Comparison of ENCODE assay signal across 10 cellular contexts in genomic region chr11:64849600-64850356, GRCh38. TPM values are rescaled to one million over a fixed set of nuclear protein-coding genes. Genes with fewer than 3 reads are reported as not detected.
DNase-seq lines count a peak whose midpoint lies in the region; ATAC-seq and TF ChIP-seq lines count a peak whose summit lies in the region.
"Had no signal": no experiment of that assay in that cellular context is flagged by ENCODE, and none has a peak within 500 bp of the region (broad histone marks: within the 10 kb centered on the region; RNA-seq: fewer than 3 reads in every experiment).

No MANE protein-coding gene starts in this region.

- H3K9me2 ChIP-seq in OCI-LY1 (ENCODE audit: low read depth, low read length): no peaks in the 10 kb centered on the region

- H3K9me3 ChIP-seq in OCI-LY1 (ENCODE audit: low read length) (no peaks in the 10 kb centered on the region), smooth muscle cell (replicated peaks; ENCODE audit: low read depth) (no peaks in the 10 kb centered on the region)
- H3K9me3 ChIP-seq: pancreas had no signal

- peak overlapping the region; percentile 98 for H3K27ac ChIP-seq in OCI-LY1 (ENCODE audit: low read depth, low read length, poor library complexity, severe bottlenecking)
- H3K27ac ChIP-seq in smooth muscle cell (ENCODE audit: low read depth): peak overlapping the region; percentile 24

- H3K4me1 ChIP-seq in OCI-LY1 (ENCODE audit: insufficient read depth, low read length, severe bottlenecking) (peaks cover 87% of the 10 kb centered on the region), smooth muscle cell (ENCODE audit: low read depth) (no peaks in the 10 kb centered on the region)

- no peak overlapping the region for H3K4me3 ChIP-seq in OCI-LY1 (ENCODE audit: low read depth, low read length, poor library complexity, severe bottlenecking)
- H3K4me3 ChIP-seq in fibroblast of villous mesenchyme (ENCODE audit: low read depth, low read length): no peak overlapping the region
- no peak overlapping the region for H3K4me3 ChIP-seq in smooth muscle cell
- H3K4me3 ChIP-seq: pancreas had no signal

- H3F3A ChIP-seq in OCI-LY1 (ENCODE audit: insufficient read depth, low read length) (peaks cover 9% of the 10 kb centered on the region; the same call in 1 of the 2 replicates), smooth muscle cell (ENCODE audit: low read depth) (peaks cover 19% of the 10 kb centered on the region)

- H3K27me3 ChIP-seq in OCI-LY1 (ENCODE audit: insufficient read depth, low read length): no peaks in the 10 kb centered on the region
- no peaks in the 10 kb centered on the region for H3K27me3 ChIP-seq in smooth muscle cell (ENCODE audit: low read depth)
- H3K27me3 ChIP-seq: pancreas had no signal

- H3K79me2 ChIP-seq in OCI-LY1 (ENCODE audit: insufficient read depth, low read length) (no peaks in the 10 kb centered on the region), smooth muscle cell (ENCODE audit: low read depth) (no peaks in the 10 kb centered on the region)

- ATAC-seq in GM21717 (IDR thresholded peaks at IDR 0.05; ENCODE audit: unreplicated experiment) (no peak), GM19397 (IDR thresholded peaks at IDR 0.05; ENCODE audit: unreplicated experiment) (no peak)

- no peaks in the 10 kb centered on the region for H4K20me1 ChIP-seq in OCI-LY1 (ENCODE audit: insufficient read depth, low read length)
- peaks cover 8% of the 10 kb centered on the region for H4K20me1 ChIP-seq in smooth muscle cell (ENCODE audit: low read depth)

- TF ChIP-seq CTCF in OCI-LY1 (IDR thresholded peaks at IDR 0.05; ENCODE audit: low read length): no peak
- peak; percentile 23 for TF ChIP-seq CTCF in fibroblast of villous mesenchyme (IDR thresholded peaks at IDR 0.05; ENCODE audit: insufficient read depth, low read depth, low read length)
- TF ChIP-seq CTCF in smooth muscle cell (IDR thresholded peaks at IDR 0.05; ENCODE audit: borderline replicate concordance, insufficient read depth, poor library complexity, severe bottlenecking): no peak

- peaks cover 22% of the 10 kb centered on the region for H3K36me3 ChIP-seq in OCI-LY1 (ENCODE audit: insufficient read depth, low read length)
- H3K36me3 ChIP-seq in smooth muscle cell (ENCODE audit: low read depth): no peaks in the 10 kb centered on the region

- H3K4me2 ChIP-seq in OCI-LY1 (ENCODE audit: low read length) (peak overlapping the region; percentile 33; the same call in 1 of the 2 replicates), smooth muscle cell (no peak overlapping the region)

- H2AFZ ChIP-seq in OCI-LY1 (ENCODE audit: low read length) (no peak overlapping the region), smooth muscle cell (ENCODE audit: low read depth) (no peak overlapping the region)

- WGBS in smooth muscle cell (ENCODE audit: low lambda C conversion rate): 94% methylated on average over 19 of the region's 19 CpGs

- DNase-seq in ELR (ENCODE audit: low read depth) (peak; percentile 40), fibroblast of villous mesenchyme (ENCODE audit: low read depth) (peak; percentile 61), smooth muscle cell (lab: John Stamatoyannopoulos, UW; ENCODE audit: unreplicated experiment) (no peak)
- no peak for DNase-seq in stimulated activated CD4-positive, alpha-beta T cell treated with anti-CD3 and anti-CD28 coated beads, Interleukin-2, amount 100 ng/mL, for 24 hours
- DNase-seq: aorta, T-helper 9 cell had no signal

- peak overlapping the region; percentile 42; the same call in 1 of the 2 replicates for H3K9ac ChIP-seq in OCI-LY1 (ENCODE audit: low read length)
- H3K9ac ChIP-seq in smooth muscle cell (ENCODE audit: low read depth): no peak overlapping the region

RNA-seq across cellular contexts. Expression of gene CDC42BPG, which starts 5.3 kb away (rescaled TPM):
- total RNA-seq in fibroblast of villous mesenchyme (under 0.01 TPM in 2 replicates), smooth muscle cell (3.0 and 4.7 TPM in 2 replicates)
- polyA plus RNA-seq in smooth muscle cell: 1.7 and 5.9 TPM in 2 replicates

RNA-seq across cellular contexts. Expression of gene EHD1, which starts 28.6 kb away (rescaled TPM):
- total RNA-seq in fibroblast of villous mesenchyme (80.2 and 93.7 TPM in 2 replicates), smooth muscle cell (30.9 and 59.8 TPM in 2 replicates)
- polyA plus RNA-seq in smooth muscle cell: 42.8 and 46.7 TPM in 2 replicates

RNA-seq across cellular contexts. Expression of gene MEN1, which starts 39.4 kb away (rescaled TPM):
- 13.5 and 17.7 TPM in 2 replicates for total RNA-seq in fibroblast of villous mesenchyme
- 10.5 and 11.6 TPM in 2 replicates for total RNA-seq in smooth muscle cell
- 35.4 and 37.3 TPM in 2 replicates for polyA plus RNA-seq in smooth muscle cell

RNA-seq across cellular contexts. Expression of gene MAP4K2, which starts 46.8 kb away (rescaled TPM):
- total RNA-seq in fibroblast of villous mesenchyme (10.8 and 16.4 TPM in 2 replicates), smooth muscle cell (25.9 and 28.9 TPM in 2 replicates)
- 20.0 and 23.6 TPM in 2 replicates for polyA plus RNA-seq in smooth muscle cell

Comparison
In these comparisons a context has a peak if more than half of its experiments do, and no peak if none do; other contexts are left out.
1. DNase-seq: peak in ELR (single experiment) and fibroblast of villous mesenchyme (single experiment); none in smooth muscle cell (single experiment) and stimulated activated CD4-positive, alpha-beta T cell treated with anti-CD3 and anti-CD28 coated beads, Interleukin-2, amount 100 ng/mL, for 24 hours (0 of 2).